In the genomic region with DNA sequence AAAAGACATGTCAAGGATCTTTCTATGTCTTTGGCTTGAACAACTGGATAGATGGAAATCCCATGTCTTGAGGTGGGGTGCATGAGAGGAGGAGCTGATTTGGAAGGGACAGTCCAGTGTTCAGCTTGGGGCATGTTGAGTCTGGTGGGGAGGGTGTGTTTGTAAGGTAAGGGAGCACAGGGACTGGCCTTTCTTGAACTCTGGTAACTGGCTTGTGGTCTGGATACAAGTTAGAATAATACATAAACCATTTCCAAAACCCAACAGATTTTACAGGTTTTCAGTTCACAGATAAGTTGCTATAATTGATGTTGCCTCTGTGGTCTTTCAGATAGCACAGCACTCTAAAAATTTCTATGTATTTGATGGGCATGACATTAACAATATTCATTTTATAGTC, we compare ENCODE assay signal across 27 cellular contexts.
DNase-seq lines count a peak whose midpoint lies in the region; ATAC-seq lines count a peak whose summit lies in the region.
"Had no signal": no experiment of that assay in that cellular context is flagged by ENCODE, and none has a peak within 500 bp of the region (broad histone marks: within the 10 kb centered on the region; RNA-seq: fewer than 3 reads in every experiment).

No MANE protein-coding gene starts in this region.

- peaks cover 9% of the 10 kb centered on the region for H3K36me3 Mint-ChIP-seq in memory B cell

- peak overlapping the region; percentile 0 for H3K27ac Mint-ChIP-seq in memory B cell
- H3K27ac Mint-ChIP-seq: activated T-cell treated with anti-CD3 and anti-CD28 coated beads, Interleukin-2, amount 50 U/mL, for 24 hours; brain; natural killer cell treated with Interleukin-12 subunit alpha and Interleukin-12 subunit beta and Interleukin-15 and Interleukin-18, amount 100 ng/mL, for 72 hours; stimulated activated effector memory CD8-positive, alpha-beta T cell treated with anti-CD3 and anti-CD28 coated beads, Interleukin-12 subunit alpha, Interleukin-12 subunit beta, amount 100 ng/mL, for 72 hours had no signal

- H3K4me3 Mint-ChIP-seq in memory B cell, result no peak overlapping the region
- H3K4me3 Mint-ChIP-seq: activated T-cell treated with anti-CD3 and anti-CD28 coated beads, Interleukin-2, amount 50 U/mL, for 24 hours; brain; natural killer cell treated with Interleukin-12 subunit alpha and Interleukin-12 subunit beta and Interleukin-15 and Interleukin-18, amount 100 ng/mL, for 72 hours; stimulated activated effector memory CD8-positive, alpha-beta T cell treated with anti-CD3 and anti-CD28 coated beads, Interleukin-12 subunit alpha, Interleukin-12 subunit beta, amount 100 ng/mL, for 72 hours had no signal

- no peak for DNase-seq in memory B cell (ENCODE audit: low spot score in 2 of 2)
- DNase-seq in activated gamma-delta T cell (lab: John Stamatoyannopoulos, UW), result no peak
- DNase-seq in SIG-M5 (lab: John Stamatoyannopoulos, UW), result no peak
- DNase-seq in NCI-H1105 (lab: John Stamatoyannopoulos, UW), result no peak
- DNase-seq: ACHN; activated CD4-positive, alpha-beta T cell treated with anti-CD3 and anti-CD28 coated beads for 48 hours; activated naive CD4-positive, alpha-beta T cell; activated T-cell treated with anti-CD3 and anti-CD28 coated beads, Interleukin-2, amount 50 U/mL, for 24 hours; COR-L47; DMS79; GF-D8; GM23248; kidney; NCI-H1105 treated with DMSO at 0.1 percent for 48 hours; NCI-H2081 treated with DMSO at 0.1 percent for 48 hours; NCI-H345; retina; SK-N-SH; stimulated activated CD4-positive, alpha-beta T cell treated with anti-CD3 and anti-CD28 coated beads, Interleukin-2, amount 100 ng/mL, for 24 hours; substantia nigra; T-helper 2 cell had no signal

- H3K4me1 Mint-ChIP-seq in memory B cell, result peaks cover 41% of the 10 kb centered on the region

- H3K27me3 Mint-ChIP-seq in memory B cell, result no peaks in the 10 kb centered on the region
- H3K27me3 Mint-ChIP-seq: activated T-cell treated with anti-CD3 and anti-CD28 coated beads, Interleukin-2, amount 50 U/mL, for 24 hours; brain; natural killer cell treated with Interleukin-12 subunit alpha and Interleukin-12 subunit beta and Interleukin-15 and Interleukin-18, amount 100 ng/mL, for 72 hours had no signal

- ATAC-seq in GM19372 (IDR thresholded peaks at IDR 0.05; ENCODE audit: low read depth, unreplicated experiment) (peak; percentile 37), GM21737 (IDR thresholded peaks at IDR 0.05; ENCODE audit: unreplicated experiment) (peak; percentile 56), HG03108 (IDR thresholded peaks at IDR 0.05; ENCODE audit: unreplicated experiment) (peak; percentile 37), memory B cell (ENCODE audit: low read depth) (no peak)
- ATAC-seq: natural killer cell treated with Interleukin-12 subunit alpha and Interleukin-12 subunit beta and Interleukin-15 and Interleukin-18, amount 100 ng/mL, for 72 hours; stimulated activated effector memory CD8-positive, alpha-beta T cell treated with anti-CD3 and anti-CD28 coated beads, Interleukin-12 subunit alpha, Interleukin-12 subunit beta, amount 100 ng/mL, for 72 hours had no signal

- H3K9me3 Mint-ChIP-seq in memory B cell, result no peaks in the 10 kb centered on the region
- H3K9me3 Mint-ChIP-seq: activated T-cell treated with anti-CD3 and anti-CD28 coated beads, Interleukin-2, amount 50 U/mL, for 24 hours; brain; natural killer cell treated with Interleukin-12 subunit alpha and Interleukin-12 subunit beta and Interleukin-15 and Interleukin-18, amount 100 ng/mL, for 72 hours; stimulated activated effector memory CD8-positive, alpha-beta T cell treated with anti-CD3 and anti-CD28 coated beads, Interleukin-12 subunit alpha, Interleukin-12 subunit beta, amount 100 ng/mL, for 72 hours had no signal
